Comparison of ENCODE assay signal across 1 cellular context in the genomic region with DNA sequence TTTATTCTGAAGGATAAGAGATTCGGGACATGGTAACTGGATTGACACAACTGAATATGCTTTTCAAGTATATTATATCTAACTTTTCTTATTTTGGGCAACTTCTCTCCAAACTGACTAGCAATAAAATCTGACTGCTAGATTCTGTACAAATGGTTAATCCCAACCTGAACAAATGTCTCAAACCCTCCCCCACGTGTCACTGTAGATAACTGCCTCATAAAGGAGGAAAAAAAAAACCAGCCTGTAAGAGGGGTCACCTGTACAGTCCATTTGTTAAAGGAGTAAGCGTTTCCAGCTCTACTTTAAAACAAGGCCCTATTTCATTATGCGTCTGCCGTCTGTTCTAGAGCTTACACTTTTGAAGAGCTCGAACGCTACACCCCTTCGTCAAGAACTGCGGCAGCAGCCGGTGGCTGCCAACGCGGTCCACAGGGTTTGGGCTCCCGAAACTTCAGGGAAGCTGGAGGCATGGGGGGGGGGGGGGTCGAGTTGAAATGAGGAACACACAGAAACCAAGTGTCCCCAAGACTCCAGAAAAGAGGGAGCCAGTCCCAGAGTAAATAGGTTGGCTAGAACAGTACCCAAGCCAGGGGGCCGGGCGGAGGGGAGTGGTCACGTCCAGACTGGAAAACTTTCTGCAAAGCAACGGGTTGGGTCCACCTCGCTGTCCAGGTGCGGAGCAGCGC.
A peak's percentile ranks its signal among the peaks of the same experiment; 100 is the strongest.
TF ChIP-seq lines count a peak whose summit lies in the region.

No MANE protein-coding gene starts in this region.

TF ChIP-seq in K562, 482 proteins besides CTCF, POLR2A, EP300 and RAD21 (continues in another document):
- TF ChIP-seq ZNF121 (CRISPR knock-in tag; conservative IDR thresholded peaks at IDR 0.05): no peak
- no peak for TF ChIP-seq ZNF695 (CRISPR knock-in tag; IDR thresholded peaks at IDR 0.05)
- TF ChIP-seq RBM39 (optimal IDR thresholded peaks at IDR 0.05; ENCODE audit: low read depth, low read length): no peak
- peak; percentile 57; the same call in 1 of the 2 replicates for TF ChIP-seq SPI1 (IDR thresholded peaks at IDR 0.05; ENCODE audit: borderline replicate concordance, low read depth, low read length)
- TF ChIP-seq, protein P1, sequence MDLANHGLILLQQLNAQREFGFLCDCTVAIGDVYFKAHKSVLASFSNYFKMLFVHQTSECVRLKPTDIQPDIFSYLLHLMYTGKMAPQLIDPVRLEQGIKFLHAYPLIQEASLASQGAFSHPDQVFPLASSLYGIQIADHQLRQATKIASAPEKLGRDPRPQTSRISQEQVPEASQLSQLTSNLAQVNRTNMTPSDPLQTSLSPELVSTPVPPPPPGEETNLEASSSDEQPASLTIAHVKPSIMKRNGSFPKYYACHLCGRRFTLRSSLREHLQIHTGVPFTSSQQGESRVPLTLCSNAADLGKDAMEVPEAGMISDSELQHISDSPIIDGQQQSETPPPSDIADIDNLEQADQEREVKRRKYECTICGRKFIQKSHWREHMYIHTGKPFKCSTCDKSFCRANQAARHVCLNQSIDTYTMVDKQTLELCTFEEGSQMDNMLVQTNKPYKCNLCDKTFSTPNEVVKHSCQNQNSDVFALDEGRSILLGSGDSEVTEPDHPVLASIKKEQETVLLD (IDR thresholded peaks at IDR 0.05): no peak
- no peak for TF ChIP-seq SREBF1 (IDR thresholded peaks at IDR 0.05; ENCODE audit: borderline replicate concordance, low read depth, low read length)
- TF ChIP-seq, protein P2, sequence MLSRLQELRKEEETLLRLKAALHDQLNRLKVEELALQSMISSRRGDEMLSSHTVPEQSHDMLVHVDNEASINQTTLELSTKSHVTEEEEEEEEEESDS (CRISPR knock-in tag; IDR thresholded peaks at IDR 0.05): no peak
- no peak for TF ChIP-seq ZNF354B (CRISPR knock-in tag; IDR thresholded peaks at IDR 0.05)
- no peak for TF ChIP-seq ZNF668 (CRISPR knock-in tag; IDR thresholded peaks at IDR 0.05)
- TF ChIP-seq GATAD2B (IDR thresholded peaks at IDR 0.05; ENCODE audit: borderline replicate concordance): no peak
- TF ChIP-seq E2F3 (CRISPR knock-in tag; IDR thresholded peaks at IDR 0.05): no peak
- TF ChIP-seq HLTF (IDR thresholded peaks at IDR 0.05): no peak
- no peak for TF ChIP-seq KDM2B (CRISPR knock-in tag; IDR thresholded peaks at IDR 0.05)
- no peak for TF ChIP-seq CBX1 (IDR thresholded peaks at IDR 0.05; ENCODE audit: low read depth)
- peak in 1 of 2 experiments; percentile 30; a peak in 1 of 4 replicates for TF ChIP-seq TEAD1 (CRISPR knock-in tag; IDR thresholded peaks at IDR 0.05)
- no peak for TF ChIP-seq BRD9 (IDR thresholded peaks at IDR 0.05; ENCODE audit: low read depth, partially characterized antibody)
- TF ChIP-seq GTF2B (IDR thresholded peaks at IDR 0.05; ENCODE audit: extremely low read depth, insufficient read length): no peak
- no peak for TF ChIP-seq DMBX1 (CRISPR knock-in tag; IDR thresholded peaks at IDR 0.05; ENCODE audit: borderline replicate concordance)
- TF ChIP-seq, protein P3, sequence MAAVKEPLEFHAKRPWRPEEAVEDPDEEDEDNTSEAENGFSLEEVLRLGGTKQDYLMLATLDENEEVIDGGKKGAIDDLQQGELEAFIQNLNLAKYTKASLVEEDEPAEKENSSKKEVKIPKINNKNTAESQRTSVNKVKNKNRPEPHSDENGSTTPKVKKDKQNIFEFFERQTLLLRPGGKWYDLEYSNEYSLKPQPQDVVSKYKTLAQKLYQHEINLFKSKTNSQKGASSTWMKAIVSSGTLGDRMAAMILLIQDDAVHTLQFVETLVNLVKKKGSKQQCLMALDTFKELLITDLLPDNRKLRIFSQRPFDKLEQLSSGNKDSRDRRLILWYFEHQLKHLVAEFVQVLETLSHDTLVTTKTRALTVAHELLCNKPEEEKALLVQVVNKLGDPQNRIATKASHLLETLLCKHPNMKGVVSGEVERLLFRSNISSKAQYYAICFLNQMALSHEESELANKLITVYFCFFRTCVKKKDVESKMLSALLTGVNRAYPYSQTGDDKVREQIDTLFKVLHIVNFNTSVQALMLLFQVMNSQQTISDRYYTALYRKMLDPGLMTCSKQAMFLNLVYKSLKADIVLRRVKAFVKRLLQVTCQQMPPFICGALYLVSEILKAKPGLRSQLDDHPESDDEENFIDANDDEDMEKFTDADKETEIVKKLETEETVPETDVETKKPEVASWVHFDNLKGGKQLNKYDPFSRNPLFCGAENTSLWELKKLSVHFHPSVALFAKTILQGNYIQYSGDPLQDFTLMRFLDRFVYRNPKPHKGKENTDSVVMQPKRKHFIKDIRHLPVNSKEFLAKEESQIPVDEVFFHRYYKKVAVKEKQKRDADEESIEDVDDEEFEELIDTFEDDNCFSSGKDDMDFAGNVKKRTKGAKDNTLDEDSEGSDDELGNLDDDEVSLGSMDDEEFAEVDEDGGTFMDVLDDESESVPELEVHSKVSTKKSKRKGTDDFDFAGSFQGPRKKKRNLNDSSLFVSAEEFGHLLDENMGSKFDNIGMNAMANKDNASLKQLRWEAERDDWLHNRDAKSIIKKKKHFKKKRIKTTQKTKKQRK (IDR thresholded peaks at IDR 0.05; ENCODE audit: borderline replicate concordance, low read depth, low read length): no peak
- no peak for TF ChIP-seq CBX8 (IDR thresholded peaks at IDR 0.05; ENCODE audit: borderline replicate concordance, extremely low read depth, low read depth, low read length, poor library complexity, severe bottlenecking)
- no peak for TF ChIP-seq U2AF1 (optimal IDR thresholded peaks at IDR 0.05; ENCODE audit: low read depth, low read length)
- TF ChIP-seq MITF (IDR thresholded peaks at IDR 0.05): no peak
- TF ChIP-seq, protein P4, sequence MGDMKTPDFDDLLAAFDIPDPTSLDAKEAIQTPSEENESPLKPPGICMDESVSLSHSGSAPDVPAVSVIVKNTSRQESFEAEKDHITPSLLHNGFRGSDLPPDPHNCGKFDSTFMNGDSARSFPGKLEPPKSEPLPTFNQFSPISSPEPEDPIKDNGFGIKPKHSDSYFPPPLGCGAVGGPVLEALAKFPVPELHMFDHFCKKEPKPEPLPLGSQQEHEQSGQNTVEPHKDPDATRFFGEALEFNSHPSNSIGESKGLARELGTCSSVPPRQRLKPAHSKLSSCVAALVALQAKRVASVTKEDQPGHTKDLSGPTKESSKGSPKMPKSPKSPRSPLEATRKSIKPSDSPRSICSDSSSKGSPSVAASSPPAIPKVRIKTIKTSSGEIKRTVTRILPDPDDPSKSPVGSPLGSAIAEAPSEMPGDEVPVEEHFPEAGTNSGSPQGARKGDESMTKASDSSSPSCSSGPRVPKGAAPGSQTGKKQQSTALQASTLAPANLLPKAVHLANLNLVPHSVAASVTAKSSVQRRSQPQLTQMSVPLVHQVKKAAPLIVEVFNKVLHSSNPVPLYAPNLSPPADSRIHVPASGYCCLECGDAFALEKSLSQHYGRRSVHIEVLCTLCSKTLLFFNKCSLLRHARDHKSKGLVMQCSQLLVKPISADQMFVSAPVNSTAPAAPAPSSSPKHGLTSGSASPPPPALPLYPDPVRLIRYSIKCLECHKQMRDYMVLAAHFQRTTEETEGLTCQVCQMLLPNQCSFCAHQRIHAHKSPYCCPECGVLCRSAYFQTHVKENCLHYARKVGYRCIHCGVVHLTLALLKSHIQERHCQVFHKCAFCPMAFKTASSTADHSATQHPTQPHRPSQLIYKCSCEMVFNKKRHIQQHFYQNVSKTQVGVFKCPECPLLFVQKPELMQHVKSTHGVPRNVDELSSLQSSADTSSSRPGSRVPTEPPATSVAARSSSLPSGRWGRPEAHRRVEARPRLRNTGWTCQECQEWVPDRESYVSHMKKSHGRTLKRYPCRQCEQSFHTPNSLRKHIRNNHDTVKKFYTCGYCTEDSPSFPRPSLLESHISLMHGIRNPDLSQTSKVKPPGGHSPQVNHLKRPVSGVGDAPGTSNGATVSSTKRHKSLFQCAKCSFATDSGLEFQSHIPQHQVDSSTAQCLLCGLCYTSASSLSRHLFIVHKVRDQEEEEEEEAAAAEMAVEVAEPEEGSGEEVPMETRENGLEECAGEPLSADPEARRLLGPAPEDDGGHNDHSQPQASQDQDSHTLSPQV (IDR thresholded peaks at IDR 0.05): no peak
- TF ChIP-seq, protein P5, sequence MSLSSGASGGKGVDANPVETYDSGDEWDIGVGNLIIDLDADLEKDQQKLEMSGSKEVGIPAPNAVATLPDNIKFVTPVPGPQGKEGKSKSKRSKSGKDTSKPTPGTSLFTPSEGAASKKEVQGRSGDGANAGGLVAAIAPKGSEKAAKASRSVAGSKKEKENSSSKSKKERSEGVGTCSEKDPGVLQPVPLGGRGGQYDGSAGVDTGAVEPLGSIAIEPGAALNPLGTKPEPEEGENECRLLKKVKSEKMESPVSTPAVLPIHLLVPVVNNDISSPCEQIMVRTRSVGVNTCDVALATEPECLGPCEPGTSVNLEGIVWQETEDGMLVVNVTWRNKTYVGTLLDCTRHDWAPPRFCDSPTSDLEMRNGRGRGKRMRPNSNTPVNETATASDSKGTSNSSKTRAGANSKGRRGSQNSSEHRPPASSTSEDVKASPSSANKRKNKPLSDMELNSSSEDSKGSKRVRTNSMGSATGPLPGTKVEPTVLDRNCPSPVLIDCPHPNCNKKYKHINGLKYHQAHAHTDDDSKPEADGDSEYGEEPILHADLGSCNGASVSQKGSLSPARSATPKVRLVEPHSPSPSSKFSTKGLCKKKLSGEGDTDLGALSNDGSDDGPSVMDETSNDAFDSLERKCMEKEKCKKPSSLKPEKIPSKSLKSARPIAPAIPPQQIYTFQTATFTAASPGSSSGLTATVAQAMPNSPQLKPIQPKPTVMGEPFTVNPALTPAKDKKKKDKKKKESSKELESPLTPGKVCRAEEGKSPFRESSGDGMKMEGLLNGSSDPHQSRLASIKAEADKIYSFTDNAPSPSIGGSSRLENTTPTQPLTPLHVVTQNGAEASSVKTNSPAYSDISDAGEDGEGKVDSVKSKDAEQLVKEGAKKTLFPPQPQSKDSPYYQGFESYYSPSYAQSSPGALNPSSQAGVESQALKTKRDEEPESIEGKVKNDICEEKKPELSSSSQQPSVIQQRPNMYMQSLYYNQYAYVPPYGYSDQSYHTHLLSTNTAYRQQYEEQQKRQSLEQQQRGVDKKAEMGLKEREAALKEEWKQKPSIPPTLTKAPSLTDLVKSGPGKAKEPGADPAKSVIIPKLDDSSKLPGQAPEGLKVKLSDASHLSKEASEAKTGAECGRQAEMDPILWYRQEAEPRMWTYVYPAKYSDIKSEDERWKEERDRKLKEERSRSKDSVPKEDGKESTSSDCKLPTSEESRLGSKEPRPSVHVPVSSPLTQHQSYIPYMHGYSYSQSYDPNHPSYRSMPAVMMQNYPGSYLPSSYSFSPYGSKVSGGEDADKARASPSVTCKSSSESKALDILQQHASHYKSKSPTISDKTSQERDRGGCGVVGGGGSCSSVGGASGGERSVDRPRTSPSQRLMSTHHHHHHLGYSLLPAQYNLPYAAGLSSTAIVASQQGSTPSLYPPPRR (CRISPR knock-in tag; IDR thresholded peaks at IDR 0.05; ENCODE audit: borderline replicate concordance): no peak
- TF ChIP-seq RUNX1 (IDR thresholded peaks at IDR 0.05; ENCODE audit: low read depth): no peak
- TF ChIP-seq THRAP3 (IDR thresholded peaks at IDR 0.05; ENCODE audit: borderline replicate concordance): no peak
- no peak for TF ChIP-seq FOXA3 (CRISPR knock-in tag; conservative IDR thresholded peaks at IDR 0.05 in 1 of 2, IDR thresholded peaks at IDR 0.05 in 1 of 2)
- TF ChIP-seq, protein P6, sequence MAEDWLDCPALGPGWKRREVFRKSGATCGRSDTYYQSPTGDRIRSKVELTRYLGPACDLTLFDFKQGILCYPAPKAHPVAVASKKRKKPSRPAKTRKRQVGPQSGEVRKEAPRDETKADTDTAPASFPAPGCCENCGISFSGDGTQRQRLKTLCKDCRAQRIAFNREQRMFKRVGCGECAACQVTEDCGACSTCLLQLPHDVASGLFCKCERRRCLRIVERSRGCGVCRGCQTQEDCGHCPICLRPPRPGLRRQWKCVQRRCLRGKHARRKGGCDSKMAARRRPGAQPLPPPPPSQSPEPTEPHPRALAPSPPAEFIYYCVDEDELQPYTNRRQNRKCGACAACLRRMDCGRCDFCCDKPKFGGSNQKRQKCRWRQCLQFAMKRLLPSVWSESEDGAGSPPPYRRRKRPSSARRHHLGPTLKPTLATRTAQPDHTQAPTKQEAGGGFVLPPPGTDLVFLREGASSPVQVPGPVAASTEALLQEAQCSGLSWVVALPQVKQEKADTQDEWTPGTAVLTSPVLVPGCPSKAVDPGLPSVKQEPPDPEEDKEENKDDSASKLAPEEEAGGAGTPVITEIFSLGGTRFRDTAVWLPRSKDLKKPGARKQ (CRISPR knock-in tag; IDR thresholded peaks at IDR 0.05): no peak
- no peak for TF ChIP-seq BRCA1 (IDR thresholded peaks at IDR 0.05)
- TF ChIP-seq BRCA1 (CRISPR knock-in tag; IDR thresholded peaks at IDR 0.05): no peak
- no peak for TF ChIP-seq USF1 (CRISPR knock-in tag; IDR thresholded peaks at IDR 0.05)
- TF ChIP-seq GTF2E2 (tag; IDR thresholded peaks at IDR 0.05): no peak; the same call in 1 of the 2 replicates
- no peak for TF ChIP-seq POLR2B (IDR thresholded peaks at IDR 0.05; ENCODE audit: low read depth, partially characterized antibody)
- no peak for TF ChIP-seq HOXB6 (CRISPR knock-in tag; IDR thresholded peaks at IDR 0.05; ENCODE audit: borderline replicate concordance)
- TF ChIP-seq FOXJ3 (CRISPR knock-in tag; IDR thresholded peaks at IDR 0.05): no peak
- TF ChIP-seq, protein P7, sequence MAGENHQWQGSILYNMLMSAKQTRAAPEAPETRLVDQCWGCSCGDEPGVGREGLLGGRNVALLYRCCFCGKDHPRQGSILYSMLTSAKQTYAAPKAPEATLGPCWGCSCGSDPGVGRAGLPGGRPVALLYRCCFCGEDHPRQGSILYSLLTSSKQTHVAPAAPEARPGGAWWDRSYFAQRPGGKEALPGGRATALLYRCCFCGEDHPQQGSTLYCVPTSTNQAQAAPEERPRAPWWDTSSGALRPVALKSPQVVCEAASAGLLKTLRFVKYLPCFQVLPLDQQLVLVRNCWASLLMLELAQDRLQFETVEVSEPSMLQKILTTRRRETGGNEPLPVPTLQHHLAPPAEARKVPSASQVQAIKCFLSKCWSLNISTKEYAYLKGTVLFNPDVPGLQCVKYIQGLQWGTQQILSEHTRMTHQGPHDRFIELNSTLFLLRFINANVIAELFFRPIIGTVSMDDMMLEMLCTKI (IDR thresholded peaks at IDR 0.05; ENCODE audit: partially characterized antibody): no peak
- no peak for TF ChIP-seq TCFL5 (CRISPR knock-in tag; conservative IDR thresholded peaks at IDR 0.05)
- TF ChIP-seq ZFPM2 (CRISPR knock-in tag; IDR thresholded peaks at IDR 0.05): no peak
